22 cellular contexts compared by ENCODE assay signal in genomic region chr19:5881543-5882299, GRCh38. TPM values are rescaled to one million over a fixed set of nuclear protein-coding genes. Genes with fewer than 3 reads are reported as not detected.
A peak's percentile ranks its signal among the peaks of the same experiment; 100 is the strongest.
DNase-seq lines count a peak whose midpoint lies in the region; ATAC-seq and TF ChIP-seq lines count a peak whose summit lies in the region.
"Had no signal": no experiment of that assay in that cellular context is flagged by ENCODE, and none has a peak within 500 bp of the region (broad histone marks: within the 10 kb centered on the region; RNA-seq: fewer than 3 reads in every experiment).

No MANE protein-coding gene starts in this region.

- H3K36me3 ChIP-seq in SK-N-SH (replicated peaks in 1 of 2; ENCODE audit: control insufficient read depth in 1 of 2, insufficient read depth in 2 of 2, low read length in 1 of 2) (no peaks in the 10 kb centered on the region), esophagus muscularis mucosa (no peaks in the 10 kb centered on the region), aorta (ENCODE audit: control insufficient read depth in 1 of 2, insufficient read depth in 2 of 2, low read length in 1 of 2) (no peaks in the 10 kb centered on the region)
- H3K36me3 ChIP-seq: colonic mucosa, lower lobe of right lung had no signal

- TF ChIP-seq RAD21 in SK-N-SH (IDR thresholded peaks at IDR 0.05; ENCODE audit: low read length), result no peak

- H3F3A ChIP-seq in SK-N-SH (replicated peaks; ENCODE audit: insufficient read depth), result no peaks in the 10 kb centered on the region

- no peaks in the 10 kb centered on the region for H4K20me1 ChIP-seq in SK-N-SH (ENCODE audit: insufficient read depth)

- H3K36me3 Mint-ChIP-seq in activated CD4-positive, alpha-beta T cell treated with anti-CD3 and anti-CD28 coated beads, Interleukin-2, amount 10 ng/mL, durations not matched to agents 24 days and 14 days (ENCODE audit: low read depth), result no peaks in the 10 kb centered on the region
- no peaks in the 10 kb centered on the region for H3K36me3 Mint-ChIP-seq in effector memory CD8-positive, alpha-beta T cell (ENCODE audit: insufficient read depth)
- H3K36me3 Mint-ChIP-seq: activated CD8-positive, alpha-beta memory T cell treated with anti-CD3 and anti-CD28 coated beads, Interleukin-2, amount 10 ng/mL, durations not matched to agents 7 days and 5 days; activated naive CD8-positive, alpha-beta T cell treated with anti-CD3 and anti-CD28 coated beads for 36 hours had no signal

- intact Hi-C loops in esophagus muscularis mucosa (cut with DNase I) (no loop called here), aorta (cut with DNase I) (no loop called here)
- intact Hi-C loops in activated CD4-positive, alpha-beta T cell treated with anti-CD3 and anti-CD28 coated beads, Interleukin-2, amount 10 ng/mL, durations not matched to agents 24 days and 14 days (cut with micrococcal nuclease), result no loop called here

- CTCF ChIA-PET in SK-N-SH (lab: Yijun Ruan, JAX), result interaction anchor here (3.2 kb wide), 1 partner anchor 78 kb away, joined by 11 read pairs; no protein-coding TSS in a partner anchor

- ATAC-seq in SK-N-SH treated with all-trans-retinoic acid at 6 μM for 48 hours, result no peak
- ATAC-seq in aorta (ENCODE audit: low FRiP score), result peak; percentile 40
- ATAC-seq in effector memory CD8-positive, alpha-beta T cell (replicated peaks), result no peak
- ATAC-seq: activated CD8-positive, alpha-beta memory T cell treated with anti-CD3 and anti-CD28 coated beads, Interleukin-2, amount 10 ng/mL, durations not matched to agents 7 days and 5 days; activated T-helper 17 cell treated with anti-CD3 and anti-CD28 coated beads, Interleukin-2, amount 50 U/mL, for 72 hours; body of pancreas; lower lobe of right lung; Panc1 had no signal

- no peak for TF ChIP-seq POLR2A in esophagus muscularis mucosa (IDR thresholded peaks at IDR 0.05; ENCODE audit: low read depth)

- peaks cover 8% of the 10 kb centered on the region for H3K27me3 Mint-ChIP-seq in activated CD4-positive, alpha-beta T cell treated with anti-CD3 and anti-CD28 coated beads, Interleukin-2, amount 10 ng/mL, durations not matched to agents 24 days and 14 days
- peaks cover 14 to 45% of the 10 kb centered on the region in 2 donors for H3K27me3 Mint-ChIP-seq in effector memory CD8-positive, alpha-beta T cell

- no peaks in the 10 kb centered on the region for H3K79me2 ChIP-seq in SK-N-SH (ENCODE audit: insufficient read depth)

- DNase-seq in SK-N-SH, result no peak
- peak; percentile 32 for DNase-seq in NCI-H2107 (lab: John Stamatoyannopoulos, UW)
- DNase-seq in esophagus muscularis mucosa (ENCODE audit: extremely low spot score), result no peak
- DNase-seq in aorta, result no peak
- DNase-seq in activated CD4-positive, alpha-beta T cell treated with anti-CD3 and anti-CD28 coated beads, Interleukin-2, amount 10 ng/mL, durations not matched to agents 24 days and 14 days, result no peak
- DNase-seq in NOMO-1 (lab: John Stamatoyannopoulos, UW; ENCODE audit: unreplicated experiment in 2 of 2), result no peak
- DNase-seq in effector memory CD8-positive, alpha-beta T cell, result no peak
- DNase-seq: activated CD8-positive, alpha-beta memory T cell treated with anti-CD3 and anti-CD28 coated beads, Interleukin-2, amount 10 ng/mL, durations not matched to agents 7 days and 5 days; activated naive CD8-positive, alpha-beta T cell treated with anti-CD3 and anti-CD28 coated beads for 36 hours; body of pancreas; CD4-positive, alpha-beta T cell; colonic mucosa; EL; Kasumi-1; lower lobe of right lung; NCI-H1092; occipital lobe; testis had no signal

- TF ChIP-seq CTCF in SK-N-SH (IDR thresholded peaks at IDR 0.05) (no peak), esophagus muscularis mucosa (IDR thresholded peaks at IDR 0.05) (no peak)

- H3K27me3 ChIP-seq in SK-N-SH (ENCODE audit: insufficient read depth), result no peaks in the 10 kb centered on the region; the same call in 1 of the 2 replicates
- peaks cover 0 to 15% (median 0%) of the 10 kb centered on the region in 4 donors for H3K27me3 ChIP-seq in esophagus muscularis mucosa
- no peaks in the 10 kb centered on the region for H3K27me3 ChIP-seq in aorta (ENCODE audit: control insufficient read depth in 1 of 2, insufficient read depth in 2 of 2, low read length in 1 of 2)
- H3K27me3 ChIP-seq: body of pancreas, colonic mucosa, testis had no signal

- POLR2A ChIA-PET in SK-N-SH (lab: Yijun Ruan, JAX), result no interaction called here

- H3K4me1 Mint-ChIP-seq in activated CD4-positive, alpha-beta T cell treated with anti-CD3 and anti-CD28 coated beads, Interleukin-2, amount 10 ng/mL, durations not matched to agents 24 days and 14 days, result no peaks in the 10 kb centered on the region
- no peaks in the 10 kb centered on the region for H3K4me1 Mint-ChIP-seq in effector memory CD8-positive, alpha-beta T cell (ENCODE audit: low read depth in 2 of 2)
- H3K4me1 Mint-ChIP-seq: activated CD8-positive, alpha-beta memory T cell treated with anti-CD3 and anti-CD28 coated beads, Interleukin-2, amount 10 ng/mL, durations not matched to agents 7 days and 5 days; activated naive CD8-positive, alpha-beta T cell treated with anti-CD3 and anti-CD28 coated beads for 36 hours; activated T-helper 17 cell treated with anti-CD3 and anti-CD28 coated beads, Interleukin-2, amount 50 U/mL, for 72 hours had no signal

- H3K9me2 ChIP-seq in SK-N-SH, result no peaks in the 10 kb centered on the region

- H2AFZ ChIP-seq in SK-N-SH (ENCODE audit: low read depth), result no peak overlapping the region

- H3K4me3 Mint-ChIP-seq in activated CD4-positive, alpha-beta T cell treated with anti-CD3 and anti-CD28 coated beads, Interleukin-2, amount 10 ng/mL, durations not matched to agents 24 days and 14 days, result no peak overlapping the region
- no peak overlapping the region for H3K4me3 Mint-ChIP-seq in effector memory CD8-positive, alpha-beta T cell
- H3K4me3 Mint-ChIP-seq: activated CD8-positive, alpha-beta memory T cell treated with anti-CD3 and anti-CD28 coated beads, Interleukin-2, amount 10 ng/mL, durations not matched to agents 7 days and 5 days; activated naive CD8-positive, alpha-beta T cell treated with anti-CD3 and anti-CD28 coated beads for 36 hours; activated T-helper 17 cell treated with anti-CD3 and anti-CD28 coated beads, Interleukin-2, amount 50 U/mL, for 72 hours; CD4-positive, alpha-beta T cell had no signal

- no peak overlapping the region for H3K27ac Mint-ChIP-seq in activated CD4-positive, alpha-beta T cell treated with anti-CD3 and anti-CD28 coated beads, Interleukin-2, amount 10 ng/mL, durations not matched to agents 24 days and 14 days
- no peak overlapping the region for H3K27ac Mint-ChIP-seq in effector memory CD8-positive, alpha-beta T cell
- H3K27ac Mint-ChIP-seq: activated CD8-positive, alpha-beta memory T cell treated with anti-CD3 and anti-CD28 coated beads, Interleukin-2, amount 10 ng/mL, durations not matched to agents 7 days and 5 days; activated naive CD8-positive, alpha-beta T cell treated with anti-CD3 and anti-CD28 coated beads for 36 hours; activated T-helper 17 cell treated with anti-CD3 and anti-CD28 coated beads, Interleukin-2, amount 50 U/mL, for 72 hours; CD4-positive, alpha-beta T cell had no signal

- H3K27ac ChIP-seq in SK-N-SH (ENCODE audit: low read depth in 2 of 2, low read length in 1 of 2) (no peak overlapping the region), esophagus muscularis mucosa (replicated peaks in 1 of 4) (peak overlapping the region; percentile 77 to 88 (median 86)), aorta (ENCODE audit: low read depth in 1 of 2, low read length in 2 of 2) (no peak overlapping the region)
- H3K27ac ChIP-seq: body of pancreas, colonic mucosa, lower lobe of right lung, testis had no signal

- H3K9me3 ChIP-seq in SK-N-SH (no peaks in the 10 kb centered on the region), esophagus muscularis mucosa (no peaks in the 10 kb centered on the region), aorta (ENCODE audit: control insufficient read depth, low read length) (no peaks in the 10 kb centered on the region)
- H3K9me3 ChIP-seq: body of pancreas, colonic mucosa, lower lobe of right lung, testis had no signal

- H3K4me3 ChIP-seq in SK-N-SH (ENCODE audit: low read depth in 2 of 2, low read length in 1 of 2), result no peak overlapping the region
- no peak overlapping the region for H3K4me3 ChIP-seq in esophagus muscularis mucosa
- H3K4me3 ChIP-seq in aorta (ENCODE audit: low read length in 2 of 2), result no peak overlapping the region
- H3K4me3 ChIP-seq: body of pancreas, colonic mucosa, lower lobe of right lung, testis had no signal

- no peaks in the 10 kb centered on the region for H3K4me1 ChIP-seq in SK-N-SH (ENCODE audit: control insufficient read depth in 1 of 2, insufficient read depth in 2 of 2, low read depth in 1 of 2, low read length in 1 of 2)
- H3K4me1 ChIP-seq in esophagus muscularis mucosa, result peaks cover 19 to 77% (median 58%) of the 10 kb centered on the region in 4 donors
- no peaks in the 10 kb centered on the region for H3K4me1 ChIP-seq in aorta (ENCODE audit: control insufficient read depth in 1 of 2, insufficient read depth in 2 of 2, low read length in 2 of 2)
- H3K4me1 ChIP-seq: colonic mucosa had no signal

- no peaks in the 10 kb centered on the region for H3K9me3 Mint-ChIP-seq in activated CD4-positive, alpha-beta T cell treated with anti-CD3 and anti-CD28 coated beads, Interleukin-2, amount 10 ng/mL, durations not matched to agents 24 days and 14 days
- H3K9me3 Mint-ChIP-seq in effector memory CD8-positive, alpha-beta T cell, result no peaks in the 10 kb centered on the region
- H3K9me3 Mint-ChIP-seq: activated naive CD8-positive, alpha-beta T cell treated with anti-CD3 and anti-CD28 coated beads for 36 hours; activated T-helper 17 cell treated with anti-CD3 and anti-CD28 coated beads, Interleukin-2, amount 50 U/mL, for 72 hours; CD4-positive, alpha-beta T cell had no signal

- H3K4me2 ChIP-seq in SK-N-SH, result no peak overlapping the region

- 57% methylated on average over 10 of the region's 19 CpGs for WGBS in SK-N-SH (ENCODE audit: low lambda C conversion rate)
- WGBS in esophagus muscularis mucosa, result 76% methylated on average over 19 of the region's 19 CpGs
- 47 to 49% methylated on average over 19 of the region's 19 CpGs for WGBS in aorta, 2 donors

- no peak for TF ChIP-seq EP300 in SK-N-SH (IDR thresholded peaks at IDR 0.05; ENCODE audit: borderline replicate concordance in 1 of 2, low read depth in 1 of 2, low read length in 1 of 2)
- TF ChIP-seq EP300 in esophagus muscularis mucosa (IDR thresholded peaks at IDR 0.05), result no peak

- no peak overlapping the region for H3K9ac ChIP-seq in SK-N-SH

RNA-seq across cellular contexts. Expression of gene FUT5, which starts 11.4 kb away (rescaled TPM):
- polyA plus RNA-seq in SK-N-SH (2012; rRNA removed), result not detected in 2 replicates
- polyA plus RNA-seq in SK-N-SH (2012; cell fraction: cytosol; rRNA removed), result not detected in 2 replicates
- polyA plus RNA-seq in SK-N-SH (2012; cell fraction: nucleus; rRNA removed), result not detected in 2 replicates
- not detected for total RNA-seq in esophagus muscularis mucosa
- not detected for total RNA-seq in aorta
- polyA plus RNA-seq in aorta, result not detected
- not detected in 2 replicates for total RNA-seq in activated CD4-positive, alpha-beta T cell treated with anti-CD3 and anti-CD28 coated beads, Interleukin-2, amount 10 ng/mL, durations not matched to agents 24 days and 14 days
- total RNA-seq: activated CD8-positive, alpha-beta memory T cell treated with anti-CD3 and anti-CD28 coated beads, Interleukin-2, amount 10 ng/mL, durations not matched to agents 7 days and 5 days; activated naive CD8-positive, alpha-beta T cell treated with anti-CD3 and anti-CD28 coated beads for 36 hours; body of pancreas; lower lobe of right lung; NCI-H460; occipital lobe had no signal

RNA-seq across cellular contexts. Expression of gene NDUFA11, which starts 21.9 kb away (rescaled TPM):
- polyA plus RNA-seq in SK-N-SH (2012; rRNA removed) (386 and 534 TPM in 2 replicates), aorta (100 to 1,000 TPM; 326 to 405 TPM)
- 223 and 307 TPM in 2 replicates for polyA plus RNA-seq in SK-N-SH (2012; cell fraction: cytosol; rRNA removed)
- polyA plus RNA-seq in SK-N-SH (2012; cell fraction: nucleus; rRNA removed), result 249 and 444 TPM in 2 replicates
- total RNA-seq in esophagus muscularis mucosa (100 to 1,000 TPM; 292 to 378 (median 314) TPM), aorta (100 to 1,000 TPM; 138 to 151 TPM)
- 237 and 251 TPM in 2 replicates for total RNA-seq in activated CD4-positive, alpha-beta T cell treated with anti-CD3 and anti-CD28 coated beads, Interleukin-2, amount 10 ng/mL, durations not matched to agents 24 days and 14 days

RNA-seq across cellular contexts. Expression of gene VMAC, which starts 23.0 kb away (rescaled TPM):
- 6.5 and 9.1 TPM in 2 replicates for polyA plus RNA-seq in SK-N-SH (2012; rRNA removed)
- polyA plus RNA-seq in SK-N-SH (2012; cell fraction: cytosol; rRNA removed), result 1.9 and 2.6 TPM in 2 replicates
- 40.0 and 44.0 TPM in 2 replicates for polyA plus RNA-seq in SK-N-SH (2012; cell fraction: nucleus; rRNA removed)
- 10 to 100 TPM in 1 of 4 donors, 1 to 10 TPM in 3; 5.0 to 12.5 (median 7.6) TPM for total RNA-seq in esophagus muscularis mucosa
- 1 to 10 TPM; 3.9 to 9.2 TPM for total RNA-seq in aorta
- 1 to 10 TPM; 1.9 to 6.9 TPM for polyA plus RNA-seq in aorta
- total RNA-seq in activated CD4-positive, alpha-beta T cell treated with anti-CD3 and anti-CD28 coated beads, Interleukin-2, amount 10 ng/mL, durations not matched to agents 24 days and 14 days, result 2.7 and 3.2 TPM in 2 replicates

RNA-seq across cellular contexts. Expression of gene FUT3, which starts 30.5 kb away (rescaled TPM):
- polyA plus RNA-seq in SK-N-SH (2012; rRNA removed), result not detected in 2 replicates
- not detected in 2 replicates for polyA plus RNA-seq in SK-N-SH (2012; cell fraction: cytosol; rRNA removed)
- not detected in 2 replicates for polyA plus RNA-seq in SK-N-SH (2012; cell fraction: nucleus; rRNA removed)
- under 1 TPM in 1 of 4 donors, not detected in 3; 0.57 TPM for total RNA-seq in esophagus muscularis mucosa
- total RNA-seq in aorta, result not detected
- 1 to 10 TPM in 1 of 2 donors, under 1 TPM in 1; 0.38 to 3.3 TPM for polyA plus RNA-seq in aorta
- not detected in 2 replicates for total RNA-seq in activated CD4-positive, alpha-beta T cell treated with anti-CD3 and anti-CD28 coated beads, Interleukin-2, amount 10 ng/mL, durations not matched to agents 24 days and 14 days
- total RNA-seq: activated CD8-positive, alpha-beta memory T cell treated with anti-CD3 and anti-CD28 coated beads, Interleukin-2, amount 10 ng/mL, durations not matched to agents 7 days and 5 days; activated naive CD8-positive, alpha-beta T cell treated with anti-CD3 and anti-CD28 coated beads for 36 hours; NCI-H460; occipital lobe had no signal

RNA-seq across cellular contexts. Expression of gene CAPS, which starts 32.3 kb away (rescaled TPM):
- polyA plus RNA-seq in SK-N-SH (2012; rRNA removed) (13.4 and 17.3 TPM in 2 replicates), aorta (10 to 100 TPM in 1 of 2 donors, 1 to 10 TPM in 1; 9.3 to 70.9 TPM)
- 2.8 and 4.4 TPM in 2 replicates for polyA plus RNA-seq in SK-N-SH (2012; cell fraction: cytosol; rRNA removed)
- 93.5 and 127 TPM in 2 replicates for polyA plus RNA-seq in SK-N-SH (2012; cell fraction: nucleus; rRNA removed)
- total RNA-seq in esophagus muscularis mucosa (10 to 100 TPM in 3 of 4 donors, 1 to 10 TPM in 1; 5.5 to 16.1 (median 15.2) TPM), aorta (10 to 100 TPM in 1 of 2 donors, 1 to 10 TPM in 1; 9.4 to 14.0 TPM)
- total RNA-seq in activated CD4-positive, alpha-beta T cell treated with anti-CD3 and anti-CD28 coated beads, Interleukin-2, amount 10 ng/mL, durations not matched to agents 24 days and 14 days, result 4.0 and 4.1 TPM in 2 replicates

Comparison
In these comparisons a context has a peak if more than half of its experiments do, and no peak if none do; other contexts are left out.
1. H3K27ac ChIP-seq: peak in esophagus muscularis mucosa (4 of 4); none in SK-N-SH (0 of 2) and aorta (0 of 2).